ENCODE assay signal across 11 cellular contexts in the genomic region with DNA sequence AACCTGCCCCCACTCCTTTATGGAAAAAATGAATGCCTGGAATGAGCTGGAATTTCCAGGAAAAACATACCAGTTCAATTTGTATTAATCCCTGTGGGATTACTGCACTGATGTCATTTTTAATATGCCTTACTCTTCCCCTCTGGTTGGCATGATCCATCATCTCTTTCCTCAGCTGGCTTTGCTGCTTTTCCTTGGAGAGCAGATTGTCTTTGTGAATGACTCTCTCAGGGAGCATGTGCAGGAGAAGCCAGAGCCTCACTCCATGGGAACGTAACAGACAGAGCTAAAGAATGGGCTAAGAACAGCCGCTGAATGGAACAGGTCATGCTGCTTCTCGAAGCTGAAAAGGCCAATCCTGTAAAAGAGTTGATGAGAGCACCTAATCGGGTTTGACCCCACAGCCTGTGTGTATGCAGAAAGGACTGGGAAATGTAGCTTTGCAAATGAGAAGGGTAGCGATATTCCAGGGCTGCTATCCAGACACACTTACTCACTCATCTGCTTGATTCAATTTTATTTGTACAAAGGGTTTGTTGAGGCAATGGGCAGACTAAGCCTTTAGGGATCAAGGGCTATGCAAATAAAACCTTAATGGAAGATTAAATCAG. TPM values are rescaled to one million over a fixed set of nuclear protein-coding genes. Genes with fewer than 3 reads are reported as not detected.
DNase-seq lines count a peak whose midpoint lies in the region; ATAC-seq and TF ChIP-seq lines count a peak whose summit lies in the region.
"Had no signal": no experiment of that assay in that cellular context is flagged by ENCODE, and none has a peak within 500 bp of the region (broad histone marks: within the 10 kb centered on the region; RNA-seq: fewer than 3 reads in every experiment).

No MANE protein-coding gene starts in this region.

- 0 out of 2 replicates have a peak, but pooled peaks cover 4% of the 10 kb centered on the region for H3K9me1 ChIP-seq in IMR-90 (ENCODE audit: insufficient read depth, low read length)

- H3K27me3 ChIP-seq in IMR-90 (ENCODE audit: control insufficient read depth, insufficient read depth, low read length) (no peaks in the 10 kb centered on the region), ascending aorta (no peaks in the 10 kb centered on the region), skeletal muscle tissue (ENCODE audit: control insufficient read depth in 3 of 3, insufficient read depth in 3 of 3, low read length in 3 of 3) (no peaks in the 10 kb centered on the region)

- H4K8ac ChIP-seq in IMR-90 (ENCODE audit: low read depth in 2 of 2, low read length in 2 of 2) = peak overlapping the region in 1 of 2 experiments; percentile 54; a peak in 1 of 4 replicates

- peak overlapping the region; percentile 25; the same call in 1 of the 2 replicates for H2AK5ac ChIP-seq in IMR-90 (ENCODE audit: low read depth, low read length)

- H3K4me1 ChIP-seq in IMR-90 (ENCODE audit: control insufficient read depth, insufficient read depth, low read length) = peaks cover 4% of the 10 kb centered on the region; the same call in 1 of the 2 replicates
- peaks cover 3 to 9% of the 10 kb centered on the region in 2 donors for H3K4me1 ChIP-seq in ascending aorta
- H3K4me1 ChIP-seq in skeletal muscle tissue (ENCODE audit: control insufficient read depth in 3 of 3, insufficient read depth in 3 of 3, low read length in 3 of 3) = peaks cover 9 to 13% (median 11%) of the 10 kb centered on the region in 3 donors

- peak overlapping the region; percentile 31 for H2AK9ac ChIP-seq in IMR-90 (replicated peaks; ENCODE audit: low read depth, low read length, poor library complexity)

- H3K36me3 ChIP-seq in IMR-90 (ENCODE audit: control insufficient read depth, insufficient read depth, low read length) (no peaks in the 10 kb centered on the region), ascending aorta (no peaks in the 10 kb centered on the region), skeletal muscle tissue (ENCODE audit: control insufficient read depth in 3 of 3, insufficient read depth in 3 of 3, low read length in 3 of 3) (no peaks in the 10 kb centered on the region)

- peak overlapping the region; percentile 77 for H3K14ac ChIP-seq in IMR-90 (replicated peaks; ENCODE audit: low read depth, low read length)

- H2BK5ac ChIP-seq in IMR-90 (ENCODE audit: low read depth, low read length, poor library complexity, severe bottlenecking) = no peak overlapping the region

- 0 out of 2 replicates have a peak overlapping the region, but pooled peaks have one; percentile 18 for H2BK20ac ChIP-seq in IMR-90 (ENCODE audit: low read depth, low read length)

- ATAC-seq in IMR-90 (ENCODE audit: low read depth) (peak; percentile 79), left cardiac atrium (peak; percentile 64 to 86), GM18870 (IDR thresholded peaks at IDR 0.05; ENCODE audit: unreplicated experiment) (no peak)
- no peak for ATAC-seq in stimulated activated memory B cell treated with anti-CD40 and anti-IgM and Interleukin-4, amounts not matched to agents 10 μg/mL and 1 μg/mL and 100 μg/mL, for 72 hours

- peak overlapping the region; percentile 3; the same call in 1 of the 2 replicates for H3K4me2 ChIP-seq in IMR-90 (ENCODE audit: low read depth, low read length)

- in situ Hi-C loops in IMR-90 (cut with MboI; ENCODE audit: low sequenced_read_pairs) = no loop called here

- WGBS in IMR-90 (ENCODE audit: extremely low coverage in 2 of 2, insufficient read length in 1 of 2), 2 experiments = 66% methylated on average over 3 of the region's 5 CpGs; no CpG with 5 or more reads in 1 of the 2 experiments

- no peak for TF ChIP-seq RAD21 in IMR-90 (IDR thresholded peaks at IDR 0.05; ENCODE audit: low read length)

- H3K4ac ChIP-seq in IMR-90 (ENCODE audit: low read depth, low read length) = 0 out of 2 replicates have a peak overlapping the region, but pooled peaks have one; percentile 2

- CTCF ChIA-PET in IMR-90 (lab: Yijun Ruan, JAX) = interaction anchor here (0.9 kb wide), 1 partner anchor 10 kb away, joined by 3 read pairs; no protein-coding TSS in a partner anchor

- no peak overlapping the region for H2BK15ac ChIP-seq in IMR-90 (ENCODE audit: low read depth, low read length)

- peak; percentile 60 for DNase-seq in IMR-90
- DNase-seq in ascending aorta (ENCODE audit: low spot score in 2 of 2) = peak; percentile 11 to 90
- DNase-seq in left cardiac atrium = no peak
- DNase-seq in HT-29 (ENCODE audit: low spot score) = no peak
- DNase-seq in CD1c-positive myeloid dendritic cell (ENCODE audit: extremely low spot score) = no peak
- DNase-seq: GF-D8, mammary epithelial cell had no signal

- BruUV-seq in IMR-90 (replicated peaks; lab: Mats Ljungman, UMichigan) = no TSS peak

- H4K20me1 ChIP-seq in IMR-90 (ENCODE audit: insufficient read depth, low read length) = no peaks in the 10 kb centered on the region

- H3K18ac ChIP-seq in IMR-90 (ENCODE audit: low read depth, low read length) = no peak overlapping the region

- no peak overlapping the region for H3K4me3 ChIP-seq in IMR-90 (ENCODE audit: insufficient read depth, low read depth, low read length)
- no peak overlapping the region for H3K4me3 ChIP-seq in ascending aorta
- H3K4me3 ChIP-seq in skeletal muscle tissue (ENCODE audit: low read length in 3 of 3) = peak overlapping the region; percentile 7 to 36 (median 28)

- H2BK120ac ChIP-seq in IMR-90 (ENCODE audit: low read depth, low read length) = no peak overlapping the region

- no peaks in the 10 kb centered on the region for H3K27me3 Mint-ChIP-seq in stimulated activated memory B cell treated with anti-CD40 and anti-IgM and Interleukin-4, amounts not matched to agents 10 μg/mL and 1 μg/mL and 100 μg/mL, for 72 hours
- H3K27me3 Mint-ChIP-seq: dendritic cell treated with granulocyte-macrophage colony-stimulating factor and Interleukin-4, amounts not matched to agents 40 ng/mL and 50 ng/mL, for 4 days had no signal

- no peak for TF ChIP-seq POLR2A in IMR-90 (IDR thresholded peaks at IDR 0.05; ENCODE audit: low read depth, low read length)

- peaks cover 3 to 10% of the 10 kb centered on the region in 2 experiments; a peak in 1 of 4 replicates for H3K79me1 ChIP-seq in IMR-90 (ENCODE audit: low read depth in 1 of 2, low read length in 2 of 2)

- peaks cover 6% of the 10 kb centered on the region; the same call in 1 of the 2 replicates for H3K9me3 ChIP-seq in IMR-90 (ENCODE audit: control insufficient read depth, insufficient read depth, low read length)
- no peaks in the 10 kb centered on the region for H3K9me3 ChIP-seq in ascending aorta
- H3K9me3 ChIP-seq in skeletal muscle tissue (ENCODE audit: control insufficient read depth in 3 of 3, low read length in 3 of 3) = no peaks in the 10 kb centered on the region

- H3K9me3 Mint-ChIP-seq in stimulated activated memory B cell treated with anti-CD40 and anti-IgM and Interleukin-4, amounts not matched to agents 10 μg/mL and 1 μg/mL and 100 μg/mL, for 72 hours = peaks cover 4% of the 10 kb centered on the region

- no peaks in the 10 kb centered on the region for H3K4me1 Mint-ChIP-seq in stimulated activated memory B cell treated with anti-CD40 and anti-IgM and Interleukin-4, amounts not matched to agents 10 μg/mL and 1 μg/mL and 100 μg/mL, for 72 hours

- intact Hi-C loops in IMR-90 (cut with micrococcal nuclease) (no loop called here), ascending aorta (cut with DNase I) (loop anchor here (1.0 kb wide), 1 partner anchor 20 kb away; no protein-coding TSS in a partner anchor), left cardiac atrium (cut with DNase I) (no loop called here)

- H3K27ac ChIP-seq in IMR-90 (ENCODE audit: insufficient read depth, low read length) (no peak overlapping the region), ascending aorta (peak overlapping the region; percentile 56 to 84), skeletal muscle tissue (ENCODE audit: low read depth, low read length) (peak overlapping the region; percentile 16)

- peak overlapping the region; percentile 68; the same call in 1 of the 2 replicates for H3K23ac ChIP-seq in IMR-90 (ENCODE audit: low read depth, low read length)

- no peak overlapping the region for H4K5ac ChIP-seq in IMR-90 (ENCODE audit: low read depth, low read length)

- H3K4me3 Mint-ChIP-seq in stimulated activated memory B cell treated with anti-CD40 and anti-IgM and Interleukin-4, amounts not matched to agents 10 μg/mL and 1 μg/mL and 100 μg/mL, for 72 hours = no peak overlapping the region
- H3K4me3 Mint-ChIP-seq: dendritic cell treated with granulocyte-macrophage colony-stimulating factor and Interleukin-4, amounts not matched to agents 40 ng/mL and 50 ng/mL, for 4 days had no signal

- dilution Hi-C loops in IMR-90 (cut with HindIII; ENCODE audit: low sequenced_read_pairs, unreplicated experiment) = no loop called here

- peak overlapping the region; percentile 51 for H2AFZ ChIP-seq in IMR-90 (replicated peaks; ENCODE audit: low read length, poor library complexity)

- no peak overlapping the region for H3K56ac ChIP-seq in IMR-90 (ENCODE audit: extremely low read depth, insufficient read depth, low read length)

- H3K27ac Mint-ChIP-seq in stimulated activated memory B cell treated with anti-CD40 and anti-IgM and Interleukin-4, amounts not matched to agents 10 μg/mL and 1 μg/mL and 100 μg/mL, for 72 hours = no peak overlapping the region
- H3K27ac Mint-ChIP-seq: dendritic cell treated with granulocyte-macrophage colony-stimulating factor and Interleukin-4, amounts not matched to agents 40 ng/mL and 50 ng/mL, for 4 days had no signal

- H4K91ac ChIP-seq in IMR-90 (ENCODE audit: insufficient read depth, low read depth, low read length) = no peak overlapping the region

- H3K9ac ChIP-seq in IMR-90 (ENCODE audit: low read depth, low read length) = no peak overlapping the region
- H3K9ac ChIP-seq in skeletal muscle tissue (ENCODE audit: low read depth in 1 of 3, low read length in 3 of 3) = peak overlapping the region in 1 of 3 donors; percentile 47

- no peaks in the 10 kb centered on the region for H3K36me3 Mint-ChIP-seq in stimulated activated memory B cell treated with anti-CD40 and anti-IgM and Interleukin-4, amounts not matched to agents 10 μg/mL and 1 μg/mL and 100 μg/mL, for 72 hours

- POLR2A ChIA-PET in IMR-90 (lab: Charles Lee; ENCODE audit: unreplicated experiment) = no interaction called here

- no peak for TF ChIP-seq CTCF in IMR-90 (conservative IDR thresholded peaks at IDR 0.05; ENCODE audit: low read depth, low read length)
- no peak for TF ChIP-seq CTCF in ascending aorta (IDR thresholded peaks at IDR 0.05)

TF ChIP-seq in IMR-90, 13 proteins besides CTCF, POLR2A, EP300 and RAD21 (continues in another document):
- TF ChIP-seq CEBPB (IDR thresholded peaks at IDR 0.05; ENCODE audit: low read depth, low read length) = no peak
- TF ChIP-seq CHD1 (IDR thresholded peaks at IDR 0.05; ENCODE audit: low read depth, low read length) = no peak
- TF ChIP-seq MAZ (IDR thresholded peaks at IDR 0.05; ENCODE audit: borderline replicate concordance, low read depth, low read length) = no peak

RNA-seq across cellular contexts. Expression of a gene that starts 20.7 kb away (rescaled TPM):
- total RNA-seq in IMR-90 (2012; rRNA removed) (43.3 and 46.4 TPM in 2 replicates), ascending aorta (222 TPM), left cardiac atrium (100 to 1,000 TPM in 1 of 2 donors, 10 to 100 TPM in 1; 75.0 to 139 TPM), skeletal muscle tissue (31.3 TPM)
- 86.3 and 98.1 TPM in 2 replicates for polyA plus RNA-seq in IMR-90 (2012; rRNA removed)
- polyA plus RNA-seq in IMR-90 (2012; cell fraction: cytosol; rRNA removed) = 91.9 and 128 TPM in 2 replicates
- 110 and 133 TPM in 2 replicates for polyA plus RNA-seq in IMR-90 (2012; cell fraction: nucleus; rRNA removed; ENCODE audit: low replicate concordance)
- 148 and 166 TPM in 2 replicates for total RNA-seq in HT-29 (2014; rRNA removed; shearing (Covaris generic))

Comparison
In these comparisons a context has a peak if more than half of its experiments do, and no peak if none do; other contexts are left out.
1. ATAC-seq: peak in IMR-90 (single experiment) and left cardiac atrium (2 of 2); none in stimulated activated memory B cell treated with anti-CD40 and anti-IgM and Interleukin-4, amounts not matched to agents 10 μg/mL and 1 μg/mL and 100 μg/mL, for 72 hours (single experiment) and GM18870 (single experiment).
2. DNase-seq: peak in IMR-90 (single experiment) and ascending aorta (2 of 2); none in left cardiac atrium (single experiment), HT-29 (single experiment) and CD1c-positive myeloid dendritic cell (single experiment).
3. H3K4me3 ChIP-seq: peak in skeletal muscle tissue (3 of 3); none in IMR-90 (single experiment) and ascending aorta (0 of 2).